Comparison of ENCODE assay signal across 18 cellular contexts in genomic region chr1:209780276-209780675, GRCh38. TPM values are rescaled to one million over a fixed set of nuclear protein-coding genes. Genes with fewer than 3 reads are reported as not detected.
DNase-seq lines count a peak whose midpoint lies in the region; ATAC-seq, FAIRE-seq and TF ChIP-seq lines count a peak whose summit lies in the region.
"Had no signal": no experiment of that assay in that cellular context is flagged by ENCODE, and none has a peak within 500 bp of the region (broad histone marks: within the 10 kb centered on the region; RNA-seq: fewer than 3 reads in every experiment).

No MANE protein-coding gene starts in this region.

- H3K9ac ChIP-seq in K562 (ENCODE audit: insufficient read depth in 1 of 2, low read depth in 2 of 2, low read length in 2 of 2) = no peak overlapping the region; a peak in 1 of 4 replicates

- peaks cover 8% of the 10 kb centered on the region for H3K36me3 ChIP-seq in K562 (ENCODE audit: control insufficient read depth, insufficient read depth, low read length)
- H3K36me3 ChIP-seq in naive thymus-derived CD4-positive, alpha-beta T cell (ENCODE audit: control insufficient read depth in 2 of 3, insufficient read depth in 3 of 3, low read length in 3 of 3) = peaks cover 31 to 65% (median 39%) of the 10 kb centered on the region in 3 experiments
- H3K36me3 ChIP-seq in tibial nerve = peaks cover 0 to 16% (median 9%) of the 10 kb centered on the region in 3 donors
- H3K36me3 ChIP-seq: thoracic aorta had no signal

- no peaks in the 10 kb centered on the region for H3K27me3 ChIP-seq in CD4-positive, alpha-beta T cell (ENCODE audit: control insufficient read depth, insufficient read depth, low read length)
- H3K27me3 ChIP-seq in K562 (ENCODE audit: control insufficient read depth in 2 of 2, insufficient read depth in 2 of 2, low read length in 2 of 2) (no peaks in the 10 kb centered on the region), tibial nerve (no peaks in the 10 kb centered on the region)
- H3K27me3 ChIP-seq in naive thymus-derived CD4-positive, alpha-beta T cell (ENCODE audit: control insufficient read depth in 2 of 2, insufficient read depth in 2 of 2, low read length in 2 of 2) = no peaks in the 10 kb centered on the region

- POLR2A ChIA-PET in CD4-positive, alpha-beta T cell (lab: Charles Lee) = interaction anchor here (1.6 to 11.3 kb wide), 3 partner anchors 13 to 56 kb away, joined by 4 to 245 read pairs (median 22); partner anchors contain the start of gene TRAF3IP3
- POLR2A ChIA-PET in K562 (lab: Yijun Ruan, JAX) = interaction anchor here (0.6 kb wide), 1 partner anchor 8 kb away, joined by 3 read pairs; no protein-coding TSS in a partner anchor
- POLR2A ChIA-PET in naive thymus-derived CD4-positive, alpha-beta T cell (lab: Charles Lee) = interaction anchor here (1.1 to 25.1 kb wide), 3 partner anchors 12 to 42 kb away, joined by 3 to 1558 read pairs (median 5); partner anchors contain the start of gene TRAF3IP3

- no peak for TF ChIP-seq CTCF in CD4-positive, alpha-beta T cell (IDR thresholded peaks at IDR 0.05)
- TF ChIP-seq CTCF in K562 (IDR thresholded peaks at IDR 0.05 in 2 of 3, conservative IDR thresholded peaks at IDR 0.05 in 1 of 3; ENCODE audit: insufficient read depth in 2 of 3, low read depth in 1 of 3, low read length in 3 of 3) = no peak
- TF ChIP-seq CTCF in tibial nerve (IDR thresholded peaks at IDR 0.05) = no peak

- H3K27ac ChIP-seq in CD4-positive, alpha-beta T cell (ENCODE audit: low read depth, low read length) = peak overlapping the region; percentile 3
- H3K27ac ChIP-seq in K562 (ENCODE audit: extremely low read depth, low read depth, low read length) (no peak overlapping the region), tibial nerve (no peak overlapping the region)
- H3K27ac ChIP-seq in naive thymus-derived CD4-positive, alpha-beta T cell (ENCODE audit: low read depth, low read length) = no peak overlapping the region
- H3K27ac ChIP-seq: coronary artery, epithelial cell of prostate, thoracic aorta had no signal

- H3K27me3 Mint-ChIP-seq in CD4-positive, alpha-beta T cell = no peaks in the 10 kb centered on the region
- peaks cover 0 to 3% (median 0%) of the 10 kb centered on the region in 5 donors for H3K27me3 Mint-ChIP-seq in naive thymus-derived CD4-positive, alpha-beta T cell

- H3K4me1 ChIP-seq in K562 (replicated peaks in 1 of 2; ENCODE audit: control insufficient read depth in 2 of 2, insufficient read depth in 2 of 2, low read length in 2 of 2) (peaks cover 3 to 10% of the 10 kb centered on the region in 2 experiments; a peak in 3 of 5 replicates), tibial nerve (peaks cover 0 to 17% (median 9%) of the 10 kb centered on the region in 4 donors)
- peaks cover 13 to 24% of the 10 kb centered on the region in 2 donors for H3K4me1 ChIP-seq in naive thymus-derived CD4-positive, alpha-beta T cell (ENCODE audit: control insufficient read depth in 2 of 2, insufficient read depth in 2 of 2, low read length in 2 of 2)

- ATAC-seq in CD4-positive, alpha-beta T cell (ENCODE audit: poor library complexity) = no peak
- ATAC-seq in K562 (no peak), HG03469 (IDR thresholded peaks at IDR 0.05; ENCODE audit: unreplicated experiment) (no peak)
- no peak for ATAC-seq in naive thymus-derived CD4-positive, alpha-beta T cell
- ATAC-seq: HCT116, sciatic nerve had no signal

- H3K27ac Mint-ChIP-seq in CD4-positive, alpha-beta T cell = peak overlapping the region; percentile 97
- H3K27ac Mint-ChIP-seq in naive thymus-derived CD4-positive, alpha-beta T cell = peak overlapping the region in 7 of 9 donors; percentile 18 to 67 (median 45)

- no peaks in the 10 kb centered on the region for H3K9me3 Mint-ChIP-seq in CD4-positive, alpha-beta T cell
- peaks cover 0 to 8% (median 0%) of the 10 kb centered on the region in 11 donors for H3K9me3 Mint-ChIP-seq in naive thymus-derived CD4-positive, alpha-beta T cell

- H3K4me3 ChIP-seq in K562 (no peak overlapping the region), tibial nerve (no peak overlapping the region)
- no peak overlapping the region for H3K4me3 ChIP-seq in naive thymus-derived CD4-positive, alpha-beta T cell (ENCODE audit: low read length)
- H3K4me3 ChIP-seq: coronary artery, thoracic aorta had no signal

- 30% methylated on average over 4 of the region's 4 CpGs for WGBS in K562 (ENCODE audit: insufficient coverage, low coverage, missing lambda C conversion rate)
- WGBS in tibial nerve, 2 donors = 85 to 89% methylated on average over 4 of the region's 4 CpGs

- peaks cover 11% of the 10 kb centered on the region; the same call in 2 of the 3 replicates for H3K79me2 ChIP-seq in K562 (ENCODE audit: control insufficient read depth, insufficient read depth, low read length)

- H3K4me3 Mint-ChIP-seq in CD4-positive, alpha-beta T cell = no peak overlapping the region
- H3K4me3 Mint-ChIP-seq in naive thymus-derived CD4-positive, alpha-beta T cell = no peak overlapping the region

- TF ChIP-seq RAD21 in K562 (CRISPR knock-in tag; conservative IDR thresholded peaks at IDR 0.05 in 1 of 2, IDR thresholded peaks at IDR 0.05 in 1 of 2) = no peak

- H2AFZ ChIP-seq in K562 (ENCODE audit: low read depth, low read length) = no peak overlapping the region

- TF ChIP-seq POLR2A in GM18951 (IDR thresholded peaks at IDR 0.05; ENCODE audit: extremely low read depth, insufficient read depth, insufficient read length) (peak; percentile 9), K562 (conservative IDR thresholded peaks at IDR 0.05) (no peak), tibial nerve (IDR thresholded peaks at IDR 0.05) (no peak)

- in situ Hi-C loops in GM18951 (cut with MboI; ENCODE audit: low sequenced_read_pairs, unreplicated experiment) = no loop called here
- in situ Hi-C loops in K562 (cut with MboI) = no loop called here

- H3K36me3 Mint-ChIP-seq in CD4-positive, alpha-beta T cell (ENCODE audit: low read depth) = peaks cover 70% of the 10 kb centered on the region
- peaks cover 16 to 60% (median 43%) of the 10 kb centered on the region in 5 donors for H3K36me3 Mint-ChIP-seq in naive thymus-derived CD4-positive, alpha-beta T cell

- no peak overlapping the region for H3K4me2 ChIP-seq in K562 (ENCODE audit: insufficient read depth, low read length)

- no TSS peak for BruUV-seq in K562 (replicated peaks; lab: Mats Ljungman, UMichigan)

- no peak for DNase-seq in CD4-positive, alpha-beta T cell
- DNase-seq in K562 (ENCODE audit: extremely low read depth in 1 of 4, low spot score in 3 of 4) = no peak
- DNase-seq in naive thymus-derived CD4-positive, alpha-beta T cell = no peak
- no peak for DNase-seq in stimulated activated CD4-positive, alpha-beta T cell treated with anti-CD3 and anti-CD28 coated beads, Interleukin-1b, Interleukin-23, amount 100 ng/mL, for 48 hours
- no peak for DNase-seq in tibial nerve (ENCODE audit: low spot score in 2 of 2)
- DNase-seq: AML-193; DMS 273 treated with DMSO at 0.1 percent for 48 hours; NCI-H1930; NCI-H446; nucleus accumbens; stimulated activated CD4-positive, alpha-beta T cell treated with anti-CD3 and anti-CD28 coated beads, Interleukin-2, amount 100 ng/mL, for 48 hours had no signal

- TF ChIP-seq EP300 in K562 (IDR thresholded peaks at IDR 0.05; ENCODE audit: low read length) (no peak), tibial nerve (IDR thresholded peaks at IDR 0.05) (no peak)

- no peaks in the 10 kb centered on the region for H3K9me3 ChIP-seq in CD4-positive, alpha-beta T cell (ENCODE audit: control insufficient read depth, low read length)
- peaks cover 6% of the 10 kb centered on the region for H3K9me3 ChIP-seq in K562 (replicated peaks; ENCODE audit: control insufficient read depth, insufficient read depth, low read depth, low read length)
- H3K9me3 ChIP-seq in naive thymus-derived CD4-positive, alpha-beta T cell (ENCODE audit: control insufficient read depth in 2 of 3, low read length in 3 of 3) = no peaks in the 10 kb centered on the region
- H3K9me3 ChIP-seq in tibial nerve = no peaks in the 10 kb centered on the region
- H3K9me3 ChIP-seq: thoracic aorta had no signal

- no peaks in the 10 kb centered on the region for H4K20me1 ChIP-seq in K562 (replicated peaks; ENCODE audit: control insufficient read depth, insufficient read depth, low read length)

- intact Hi-C loops in CD4-positive, alpha-beta T cell (cut with DNase I, micrococcal nuclease) = no loop called here
- intact Hi-C loops in K562 (cut with micrococcal nuclease) = no loop called here
- intact Hi-C loops in naive thymus-derived CD4-positive, alpha-beta T cell (cut with micrococcal nuclease) = no loop called here

- FAIRE-seq in K562 (lab: Jason Lieb, UNC) = no peak

- peaks cover 46% of the 10 kb centered on the region for H3K4me1 Mint-ChIP-seq in CD4-positive, alpha-beta T cell (ENCODE audit: low read depth)
- peaks cover 17 to 70% (median 54%) of the 10 kb centered on the region in 7 donors for H3K4me1 Mint-ChIP-seq in naive thymus-derived CD4-positive, alpha-beta T cell

- no peaks in the 10 kb centered on the region for H3K9me1 ChIP-seq in K562 (ENCODE audit: control insufficient read depth, insufficient read depth, low read length)

- CTCF ChIA-PET in CD4-positive, alpha-beta T cell (lab: Charles Lee) = interaction anchor here (1.0 to 1.4 kb wide), 2 partner anchors 11 to 43 kb away, joined by 3 to 5 read pairs; no protein-coding TSS in a partner anchor
- CTCF ChIA-PET in K562 (lab: Yijun Ruan, JAX; ENCODE audit: low intra/inter-chr PET ratio) = no interaction called here
- CTCF ChIA-PET in naive thymus-derived CD4-positive, alpha-beta T cell (lab: Charles Lee) = interaction anchor here (1.3 kb wide), 1 partner anchor 8 kb away, joined by 5 read pairs; no protein-coding TSS in a partner anchor

RNA-seq across cellular contexts. Expression of gene C1orf74, which starts 4.1 kb away (rescaled TPM):
- under 1 TPM; 0.63 to 0.67 TPM for total RNA-seq in CD4-positive, alpha-beta T cell
- 5.3 and 6.8 TPM in 2 replicates for total RNA-seq in K562 (2011; cell fraction: chromatin; rRNA removed; ENCODE audit: low replicate concordance)
- 5.9 and 6.8 TPM in 2 replicates for total RNA-seq in K562 (2011; cell fraction: nucleolus; rRNA removed)
- 7.3 and 8.0 TPM in 2 replicates for total RNA-seq in K562 (2011; cell fraction: nucleoplasm; rRNA removed)
- 4.0 and 4.3 TPM in 2 replicates for total RNA-seq in K562 (2014; rRNA removed)
- total RNA-seq in K562 (2014; rRNA removed; fragmentation: Illumina TruSeq; extraction: Trizol) = 5.7 and 6.5 TPM in 2 replicates
- 5.7 and 6.5 TPM in 2 replicates for total RNA-seq in K562 (2015; rRNA removed; fragmentation: Illumina TruSeq; extraction: Trizol)
- 4.7 and 4.9 TPM in 2 replicates for total RNA-seq in K562 (2021)
- 5.8 and 7.4 TPM in 2 replicates for polyA plus RNA-seq in K562 (2011; rRNA removed)
- polyA plus RNA-seq in K562 (2011; cell fraction: cytosol; rRNA removed) = 4.4 and 4.9 TPM in 2 replicates
- polyA plus RNA-seq in K562 (2011; cell fraction: nucleus; rRNA removed) = 3.7 and 4.5 TPM in 2 replicates
- 3.2 and 3.4 TPM in 2 replicates for polyA plus RNA-seq in K562 (2012)
- 5.3 and 5.7 TPM in 2 replicates for polyA plus RNA-seq in K562 (2014; fragmentation: Illumina TruSeq; extraction: Trizol)
- polyA plus RNA-seq in K562 (2014; fragmentation: Nextera tagmentation; extraction: Ambion mirVana) = 1 to 10 TPM; 5.7 to 7.6 TPM
- 4.0 and 4.9 TPM in 2 replicates for polyA plus RNA-seq in K562 (2014; rRNA removed)
- polyA minus RNA-seq in K562 (2011; rRNA and poly(A)+ RNA removed) = 10.9 and 11.2 TPM in 2 replicates
- 2.0 and 4.0 TPM in 2 replicates for polyA minus RNA-seq in K562 (2011; cell fraction: cytosol; rRNA and poly(A)+ RNA removed)
- 8.6 and 17.5 TPM in 2 replicates for polyA minus RNA-seq in K562 (2011; cell fraction: nucleus; rRNA and poly(A)+ RNA removed)
- 1 to 10 TPM in 3 of 5 experiments, under 1 TPM in 2; 0.51 to 1.5 (median 1.3) TPM for total RNA-seq in naive thymus-derived CD4-positive, alpha-beta T cell
- under 1 TPM; 0.31 to 0.45 TPM for polyA plus RNA-seq in naive thymus-derived CD4-positive, alpha-beta T cell
- 1 to 10 TPM; 1.5 to 3.0 (median 2.2) TPM for total RNA-seq in tibial nerve

RNA-seq across cellular contexts. Expression of gene TRAF3IP3, which starts 24.4 kb away (rescaled TPM):
- total RNA-seq in CD4-positive, alpha-beta T cell = 100 to 1,000 TPM; 279 to 290 TPM
- total RNA-seq in K562 (2011; cell fraction: chromatin; rRNA removed; ENCODE audit: low replicate concordance) = not detected in 2 replicates
- not detected in 2 replicates for total RNA-seq in K562 (2011; cell fraction: nucleolus; rRNA removed)
- total RNA-seq in K562 (2011; cell fraction: nucleoplasm; rRNA removed) = 0.15 TPM in 1 of 2 replicates, not detected in the other
- total RNA-seq in K562 (2014; rRNA removed) = 1.1 TPM in 1 of 2 replicates, not detected in the other
- total RNA-seq in K562 (2014; rRNA removed; fragmentation: Illumina TruSeq; extraction: Trizol) = 0.15 and 0.26 TPM in 2 replicates
- 0.34 and 0.36 TPM in 2 replicates for total RNA-seq in K562 (2015; rRNA removed; fragmentation: Illumina TruSeq; extraction: Trizol)
- total RNA-seq in K562 (2021) = 0.56 and 0.80 TPM in 2 replicates
- 0.06 and 0.12 TPM in 2 replicates for polyA plus RNA-seq in K562 (2011; rRNA removed)
- polyA plus RNA-seq in K562 (2011; cell fraction: cytosol; rRNA removed) = not detected in 2 replicates
- not detected in 2 replicates for polyA plus RNA-seq in K562 (2011; cell fraction: nucleus; rRNA removed)
- polyA plus RNA-seq in K562 (2012) = 0.56 and 1.1 TPM in 2 replicates
- polyA plus RNA-seq in K562 (2014; fragmentation: Illumina TruSeq; extraction: Trizol) = 0.31 TPM in 1 of 2 replicates, not detected in the other
- polyA plus RNA-seq in K562 (2014; fragmentation: Nextera tagmentation; extraction: Ambion mirVana) = under 1 TPM; 0.21 to 0.45 TPM
- polyA plus RNA-seq in K562 (2014; rRNA removed) = 0.29 and 0.57 TPM in 2 replicates
- not detected in 2 replicates for polyA minus RNA-seq in K562 (2011; rRNA and poly(A)+ RNA removed)
- polyA minus RNA-seq in K562 (2011; cell fraction: cytosol; rRNA and poly(A)+ RNA removed) = not detected in 2 replicates
- polyA minus RNA-seq in K562 (2011; cell fraction: nucleus; rRNA and poly(A)+ RNA removed) = not detected in 2 replicates
- 100 to 1,000 TPM; 303 to 746 (median 450) TPM for total RNA-seq in naive thymus-derived CD4-positive, alpha-beta T cell
- polyA plus RNA-seq in naive thymus-derived CD4-positive, alpha-beta T cell = 100 to 1,000 TPM; 446 to 613 TPM
- 1 to 10 TPM in 3 of 4 donors, under 1 TPM in 1; 0.87 to 8.0 (median 2.3) TPM for total RNA-seq in tibial nerve

RNA-seq across cellular contexts. Expression of gene IRF6, which starts 25.7 kb away (rescaled TPM):
- 1 to 10 TPM in 1 of 2 experiments, under 1 TPM in 1; 0.74 to 1.7 TPM for total RNA-seq in CD4-positive, alpha-beta T cell
- 0.63 and 1.3 TPM in 2 replicates for total RNA-seq in K562 (2011; cell fraction: chromatin; rRNA removed; ENCODE audit: low replicate concordance)
- 0.33 and 0.53 TPM in 2 replicates for total RNA-seq in K562 (2011; cell fraction: nucleolus; rRNA removed)
- total RNA-seq in K562 (2011; cell fraction: nucleoplasm; rRNA removed) = 0.53 and 0.88 TPM in 2 replicates
- 0.32 and 0.37 TPM in 2 replicates for total RNA-seq in K562 (2014; rRNA removed)
- total RNA-seq in K562 (2014; rRNA removed; fragmentation: Illumina TruSeq; extraction: Trizol) = 0.22 and 0.25 TPM in 2 replicates
- 0.08 and 0.11 TPM in 2 replicates for total RNA-seq in K562 (2015; rRNA removed; fragmentation: Illumina TruSeq; extraction: Trizol)
- 0.20 and 0.29 TPM in 2 replicates for total RNA-seq in K562 (2021)
- polyA plus RNA-seq in K562 (2011; rRNA removed) = 0.64 and 0.65 TPM in 2 replicates
- polyA plus RNA-seq in K562 (2011; cell fraction: cytosol; rRNA removed) = 0.50 and 0.51 TPM in 2 replicates
- polyA plus RNA-seq in K562 (2011; cell fraction: nucleus; rRNA removed) = 0.35 and 0.57 TPM in 2 replicates
- polyA plus RNA-seq in K562 (2012) = 0.21 and 0.80 TPM in 2 replicates
- polyA plus RNA-seq in K562 (2014; fragmentation: Illumina TruSeq; extraction: Trizol) = 0.10 and 0.15 TPM in 2 replicates
- under 1 TPM; 0.04 to 0.17 TPM for polyA plus RNA-seq in K562 (2014; fragmentation: Nextera tagmentation; extraction: Ambion mirVana)
- 0.03 and 0.11 TPM in 2 replicates for polyA plus RNA-seq in K562 (2014; rRNA removed)
- polyA minus RNA-seq in K562 (2011; rRNA and poly(A)+ RNA removed) = 0.57 and 0.84 TPM in 2 replicates
- polyA minus RNA-seq in K562 (2011; cell fraction: cytosol; rRNA and poly(A)+ RNA removed) = 0.36 and 0.76 TPM in 2 replicates
- 0.13 and 0.56 TPM in 2 replicates for polyA minus RNA-seq in K562 (2011; cell fraction: nucleus; rRNA and poly(A)+ RNA removed)
- 1 to 10 TPM in 2 of 5 experiments, under 1 TPM in 2, not detected in 1; 0.30 to 2.3 (median 0.97) TPM for total RNA-seq in naive thymus-derived CD4-positive, alpha-beta T cell
- polyA plus RNA-seq in naive thymus-derived CD4-positive, alpha-beta T cell = 1 to 10 TPM in 1 of 2 donors, under 1 TPM in 1; 0.41 to 1.6 TPM
- total RNA-seq in tibial nerve = 1 to 10 TPM in 3 of 4 donors, under 1 TPM in 1; 0.42 to 1.8 (median 1.4) TPM

RNA-seq across cellular contexts. Expression of gene UTP25, which starts 47.5 kb away (rescaled TPM):
- total RNA-seq in CD4-positive, alpha-beta T cell = 1 to 10 TPM; 6.0 to 6.4 TPM
- 18.3 and 30.1 TPM in 2 replicates for total RNA-seq in K562 (2011; cell fraction: chromatin; rRNA removed; ENCODE audit: low replicate concordance)
- total RNA-seq in K562 (2011; cell fraction: nucleolus; rRNA removed) = 10.3 and 13.0 TPM in 2 replicates
- total RNA-seq in K562 (2011; cell fraction: nucleoplasm; rRNA removed) = 18.0 and 28.4 TPM in 2 replicates
- total RNA-seq in K562 (2014; rRNA removed) (10.6 and 11.9 TPM in 2 replicates), K562 (2014; rRNA removed; fragmentation: Illumina TruSeq; extraction: Trizol) (17.6 and 18.4 TPM in 2 replicates), K562 (2015; rRNA removed; fragmentation: Illumina TruSeq; extraction: Trizol) (15.3 and 16.6 TPM in 2 replicates), K562 (2021) (10.7 and 12.0 TPM in 2 replicates), tibial nerve (1 to 10 TPM; 5.7 to 7.5 (median 6.8) TPM)
- polyA plus RNA-seq in K562 (2011; rRNA removed) (10.4 and 12.8 TPM in 2 replicates), K562 (2014; fragmentation: Illumina TruSeq; extraction: Trizol) (13.1 and 15.7 TPM in 2 replicates), K562 (2014; fragmentation: Nextera tagmentation; extraction: Ambion mirVana) (10 to 100 TPM in 1 of 2 experiments, 1 to 10 TPM in 1; 5.7 to 10.9 TPM), K562 (2014; rRNA removed) (8.7 and 9.5 TPM in 2 replicates)
- polyA plus RNA-seq in K562 (2011; cell fraction: cytosol; rRNA removed) = 4.5 and 6.9 TPM in 2 replicates
- 10.4 and 11.3 TPM in 2 replicates for polyA plus RNA-seq in K562 (2011; cell fraction: nucleus; rRNA removed)
- polyA plus RNA-seq in K562 (2012) = 5.1 and 6.6 TPM in 2 replicates
- 20.6 and 21.0 TPM in 2 replicates for polyA minus RNA-seq in K562 (2011; rRNA and poly(A)+ RNA removed)
- polyA minus RNA-seq in K562 (2011; cell fraction: cytosol; rRNA and poly(A)+ RNA removed) = 4.3 and 4.9 TPM in 2 replicates
- 19.7 and 27.1 TPM in 2 replicates for polyA minus RNA-seq in K562 (2011; cell fraction: nucleus; rRNA and poly(A)+ RNA removed)
- 10 to 100 TPM in 3 of 5 experiments, 1 to 10 TPM in 2; 6.0 to 16.3 (median 12.7) TPM for total RNA-seq in naive thymus-derived CD4-positive, alpha-beta T cell
- 1 to 10 TPM; 3.2 to 8.0 TPM for polyA plus RNA-seq in naive thymus-derived CD4-positive, alpha-beta T cell

Comparison
In these comparisons a context has a peak if more than half of its experiments do, and no peak if none do; other contexts are left out.
1. RNA of gene TRAF3IP3, which starts 24.4 kb away (total RNA-seq): 303 to 746 TPM in naive thymus-derived CD4-positive, alpha-beta T cell and 279 to 290 TPM in CD4-positive, alpha-beta T cell; 0.87 to 8.0 TPM in tibial nerve and 0.15 to 1.1 TPM in K562; every median in the first group is over 10 times any median in the second.